Comparison of ENCODE assay signal across 8 cellular contexts in the genomic region with DNA sequence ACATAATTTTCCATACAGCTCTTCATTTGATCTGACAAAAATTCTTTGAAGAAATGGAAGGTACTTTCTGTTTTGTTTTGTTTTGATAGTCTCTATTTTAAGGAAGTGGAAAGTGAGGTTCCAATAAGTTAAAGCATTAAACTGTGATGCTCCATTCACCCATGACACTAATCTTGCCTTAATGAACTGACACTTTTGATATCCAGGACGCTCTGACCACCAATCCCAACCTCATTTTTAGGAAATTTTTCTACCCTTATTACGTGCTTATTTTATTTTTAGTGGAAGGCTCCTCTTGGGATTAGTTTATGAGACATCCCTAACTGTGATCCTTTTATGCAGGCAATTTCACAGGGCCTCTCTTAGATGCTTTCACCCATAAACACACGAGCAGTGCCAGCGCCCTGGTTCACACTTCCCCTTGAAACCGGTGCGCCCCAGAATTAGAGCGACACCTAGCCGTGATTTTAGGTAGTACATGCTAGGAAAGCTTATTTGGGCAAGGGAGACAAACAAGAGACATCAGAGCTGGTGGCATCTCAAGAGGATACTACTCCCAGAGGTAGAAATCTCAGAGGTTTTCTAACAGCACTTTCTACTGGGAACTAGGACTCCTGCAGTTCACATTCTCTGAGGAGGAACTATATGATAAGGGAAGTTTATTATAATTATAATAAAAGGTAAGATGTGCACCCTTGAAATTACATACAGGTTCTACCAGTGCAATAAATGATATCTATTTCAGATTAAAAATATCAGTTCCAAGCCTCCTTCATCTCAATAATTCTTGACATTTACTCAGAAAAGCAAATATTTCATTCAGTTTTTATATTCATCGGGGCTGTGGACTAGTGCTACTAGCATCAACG.
DNase-seq lines count a peak whose midpoint lies in the region; ATAC-seq and TF ChIP-seq lines count a peak whose summit lies in the region.

No MANE protein-coding gene starts in this region.

- peak overlapping the region in 6 of 10 donors; percentile 25 to 77 (median 48) for H3K27ac Mint-ChIP-seq in naive thymus-derived CD8-positive, alpha-beta T cell
- no peak overlapping the region for H3K27ac Mint-ChIP-seq in stimulated activated effector memory CD8-positive, alpha-beta T cell treated with anti-CD3 and anti-CD28 coated beads, Interleukin-12 subunit alpha, Interleukin-12 subunit beta, amount 100 ng/mL, for 72 hours

- H3K4me3 Mint-ChIP-seq in naive thymus-derived CD8-positive, alpha-beta T cell, result peak overlapping the region in 8 of 10 donors; percentile 7 to 74 (median 50)
- peak overlapping the region; percentile 19 for H3K4me3 Mint-ChIP-seq in stimulated activated effector memory CD8-positive, alpha-beta T cell treated with anti-CD3 and anti-CD28 coated beads, Interleukin-12 subunit alpha, Interleukin-12 subunit beta, amount 100 ng/mL, for 72 hours

- H3K9me3 Mint-ChIP-seq in naive thymus-derived CD8-positive, alpha-beta T cell, result no peaks in the 10 kb centered on the region
- H3K9me3 Mint-ChIP-seq in stimulated activated effector memory CD8-positive, alpha-beta T cell treated with anti-CD3 and anti-CD28 coated beads, Interleukin-12 subunit alpha, Interleukin-12 subunit beta, amount 100 ng/mL, for 72 hours, result no peaks in the 10 kb centered on the region

- peak; percentile 70 for ATAC-seq in GM21423 (IDR thresholded peaks at IDR 0.05; ENCODE audit: unreplicated experiment)
- peak; percentile 94 to 98 for ATAC-seq in naive thymus-derived CD8-positive, alpha-beta T cell
- ATAC-seq in stimulated activated effector memory CD8-positive, alpha-beta T cell treated with anti-CD3 and anti-CD28 coated beads, Interleukin-12 subunit alpha, Interleukin-12 subunit beta, amount 100 ng/mL, for 72 hours, result peak; percentile 88

- TF ChIP-seq POLR2A in erythroblast (IDR thresholded peaks at IDR 0.05; ENCODE audit: low read length), result no peak

- H3K27me3 Mint-ChIP-seq in naive thymus-derived CD8-positive, alpha-beta T cell, result no peaks in the 10 kb centered on the region

- DNase-seq in DMS 273 (lab: John Stamatoyannopoulos, UW; ENCODE audit: unreplicated experiment) (peak; percentile 94), HT-29 (ENCODE audit: low spot score) (peak; percentile 81), NOMO-1 (lab: John Stamatoyannopoulos, UW; ENCODE audit: unreplicated experiment in 2 of 2) (peak; percentile 86 to 90), erythroblast (lab: John Stamatoyannopoulos, UW) (peak; percentile 75 to 86)
- DNase-seq in activated CD8-positive, alpha-beta memory T cell treated with anti-CD3 and anti-CD28 coated beads, Interleukin-2, amount 50 U/mL, for 48 hours, result peak; percentile 86
- DNase-seq in naive thymus-derived CD8-positive, alpha-beta T cell, result peak; percentile 39 to 84 (median 76)
- DNase-seq in stimulated activated effector memory CD8-positive, alpha-beta T cell treated with anti-CD3 and anti-CD28 coated beads, Interleukin-12 subunit alpha, Interleukin-12 subunit beta, amount 100 ng/mL, for 72 hours (ENCODE audit: low spot score in 2 of 2), result peak; percentile 76 to 88

- POLR2A ChIA-PET in naive thymus-derived CD8-positive, alpha-beta T cell (lab: Charles Lee), result interaction anchor here (0.7 kb wide), 1 partner anchor 554 kb away, joined by 3 read pairs; a partner anchor contains a TSS

- H3K4me1 Mint-ChIP-seq in naive thymus-derived CD8-positive, alpha-beta T cell, result peaks cover 3 to 30% (median 8%) of the 10 kb centered on the region in 4 donors
- peaks cover 8% of the 10 kb centered on the region for H3K4me1 Mint-ChIP-seq in stimulated activated effector memory CD8-positive, alpha-beta T cell treated with anti-CD3 and anti-CD28 coated beads, Interleukin-12 subunit alpha, Interleukin-12 subunit beta, amount 100 ng/mL, for 72 hours

- no peaks in the 10 kb centered on the region for H3K36me3 Mint-ChIP-seq in naive thymus-derived CD8-positive, alpha-beta T cell
- H3K36me3 Mint-ChIP-seq in stimulated activated effector memory CD8-positive, alpha-beta T cell treated with anti-CD3 and anti-CD28 coated beads, Interleukin-12 subunit alpha, Interleukin-12 subunit beta, amount 100 ng/mL, for 72 hours, result no peaks in the 10 kb centered on the region

Comparison
In these comparisons a context has a peak if more than half of its experiments do, and no peak if none do; other contexts are left out.
1. Peak in every context shown above with its lines: DNase-seq and ATAC-seq.